1 cellular context compared by ENCODE assay signal in the genomic region with DNA sequence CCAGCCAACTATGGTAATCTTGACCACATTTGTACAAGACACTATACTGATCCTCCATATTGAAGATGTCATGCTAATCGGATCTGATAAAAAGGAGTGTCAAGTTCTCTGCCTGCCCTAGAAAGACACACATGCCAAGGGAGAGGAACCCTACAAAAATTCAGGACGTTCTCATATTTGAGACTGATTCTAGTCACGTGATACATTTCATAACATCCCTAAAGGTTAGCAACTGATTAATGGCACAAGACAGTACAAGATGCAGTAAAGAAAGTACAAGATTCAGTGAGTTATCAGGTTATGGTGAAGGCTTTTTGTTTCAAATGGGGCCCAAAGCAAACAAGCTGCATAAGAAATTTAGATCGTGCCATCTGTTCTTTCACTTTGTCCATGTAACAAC.
A peak's percentile ranks its signal among the peaks of the same experiment; 100 is the strongest.
TF ChIP-seq lines count a peak whose summit lies in the region.

No MANE protein-coding gene starts in this region.

TF ChIP-seq in HepG2, 621 proteins besides CTCF, POLR2A, EP300 and RAD21:
- TF ChIP-seq, protein P1, sequence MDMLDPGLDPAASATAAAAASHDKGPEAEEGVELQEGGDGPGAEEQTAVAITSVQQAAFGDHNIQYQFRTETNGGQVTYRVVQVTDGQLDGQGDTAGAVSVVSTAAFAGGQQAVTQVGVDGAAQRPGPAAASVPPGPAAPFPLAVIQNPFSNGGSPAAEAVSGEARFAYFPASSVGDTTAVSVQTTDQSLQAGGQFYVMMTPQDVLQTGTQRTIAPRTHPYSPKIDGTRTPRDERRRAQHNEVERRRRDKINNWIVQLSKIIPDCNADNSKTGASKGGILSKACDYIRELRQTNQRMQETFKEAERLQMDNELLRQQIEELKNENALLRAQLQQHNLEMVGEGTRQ (IDR thresholded peaks at IDR 0.05; ENCODE audit: low read depth, low read length): peak; percentile 73
- TF ChIP-seq, protein P1 (CRISPR knock-in tag; IDR thresholded peaks at IDR 0.05; ENCODE audit: borderline replicate concordance): no peak
- TF ChIP-seq, protein P2, sequence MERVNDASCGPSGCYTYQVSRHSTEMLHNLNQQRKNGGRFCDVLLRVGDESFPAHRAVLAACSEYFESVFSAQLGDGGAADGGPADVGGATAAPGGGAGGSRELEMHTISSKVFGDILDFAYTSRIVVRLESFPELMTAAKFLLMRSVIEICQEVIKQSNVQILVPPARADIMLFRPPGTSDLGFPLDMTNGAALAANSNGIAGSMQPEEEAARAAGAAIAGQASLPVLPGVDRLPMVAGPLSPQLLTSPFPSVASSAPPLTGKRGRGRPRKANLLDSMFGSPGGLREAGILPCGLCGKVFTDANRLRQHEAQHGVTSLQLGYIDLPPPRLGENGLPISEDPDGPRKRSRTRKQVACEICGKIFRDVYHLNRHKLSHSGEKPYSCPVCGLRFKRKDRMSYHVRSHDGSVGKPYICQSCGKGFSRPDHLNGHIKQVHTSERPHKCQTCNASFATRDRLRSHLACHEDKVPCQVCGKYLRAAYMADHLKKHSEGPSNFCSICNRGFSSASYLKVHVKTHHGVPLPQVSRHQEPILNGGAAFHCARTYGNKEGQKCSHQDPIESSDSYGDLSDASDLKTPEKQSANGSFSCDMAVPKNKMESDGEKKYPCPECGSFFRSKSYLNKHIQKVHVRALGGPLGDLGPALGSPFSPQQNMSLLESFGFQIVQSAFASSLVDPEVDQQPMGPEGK (CRISPR knock-in tag; IDR thresholded peaks at IDR 0.05): no peak
- TF ChIP-seq RAD51 (IDR thresholded peaks at IDR 0.05; ENCODE audit: borderline replicate concordance): peak; percentile 94
